Comparison of ENCODE assay signal across 1 cellular context in genomic region chr15:59372352-59373211, GRCh38.
TF ChIP-seq lines count a peak whose summit lies in the region.

Gene MYO1E, minus strand, starts transcription at chr15:59372871. Its CDS starts 371 bp downstream, at chr15:59372500.

TF ChIP-seq in HepG2, 621 proteins besides CTCF, POLR2A, EP300 and RAD21 (continued from another document and continues in another):
- no peak for TF ChIP-seq DZIP1 (CRISPR knock-in tag; IDR thresholded peaks at IDR 0.05)
- 0 out of 2 replicates have a peak, but pooled peaks have one; percentile 56 for TF ChIP-seq ZNF20 (CRISPR knock-in tag; IDR thresholded peaks at IDR 0.05)
- TF ChIP-seq ZNF577 (CRISPR knock-in tag; IDR thresholded peaks at IDR 0.05; ENCODE audit: borderline replicate concordance, low read depth): no peak
- TF ChIP-seq ZNF510 (CRISPR knock-in tag; IDR thresholded peaks at IDR 0.05; ENCODE audit: low read depth): 0 out of 2 replicates have a peak, but pooled peaks have one; percentile 55
- no peak for TF ChIP-seq ZNF251 (CRISPR knock-in tag; IDR thresholded peaks at IDR 0.05)
- TF ChIP-seq ATF7 (IDR thresholded peaks at IDR 0.05): no peak
- no peak for TF ChIP-seq ATF7 (CRISPR knock-in tag; IDR thresholded peaks at IDR 0.05)
- TF ChIP-seq ZNF530 (CRISPR knock-in tag; IDR thresholded peaks at IDR 0.05; ENCODE audit: low read depth): no peak
- no peak for TF ChIP-seq CREBL2 (CRISPR knock-in tag; IDR thresholded peaks at IDR 0.05; ENCODE audit: borderline replicate concordance)
- no peak for TF ChIP-seq ATF6 (CRISPR knock-in tag; conservative IDR thresholded peaks at IDR 0.05)
- peak; percentile 72; the same call in 1 of the 2 replicates for TF ChIP-seq ZNF230 (CRISPR knock-in tag; IDR thresholded peaks at IDR 0.05)
- no peak for TF ChIP-seq ZNF205 (CRISPR knock-in tag; IDR thresholded peaks at IDR 0.05)
- TF ChIP-seq ETV6 (CRISPR knock-in tag; conservative IDR thresholded peaks at IDR 0.05): no peak
- peak; percentile 96 for TF ChIP-seq SRF (IDR thresholded peaks at IDR 0.05; ENCODE audit: low read depth, low read length)
- peak; percentile 64; the same call in 1 of the 2 replicates for TF ChIP-seq ZNF776 (CRISPR knock-in tag; IDR thresholded peaks at IDR 0.05)
- peak; percentile 72 for TF ChIP-seq ZNF777 (CRISPR knock-in tag; IDR thresholded peaks at IDR 0.05)
- TF ChIP-seq PHB2 (IDR thresholded peaks at IDR 0.05; ENCODE audit: partially characterized antibody): no peak
- TF ChIP-seq TFDP1 (CRISPR knock-in tag; IDR thresholded peaks at IDR 0.05; ENCODE audit: borderline replicate concordance): peak; percentile 58; the same call in 1 of the 2 replicates
- peak; percentile 89; the same call in 1 of the 2 replicates for TF ChIP-seq ZBTB4 (CRISPR knock-in tag; IDR thresholded peaks at IDR 0.05; ENCODE audit: borderline replicate concordance)
- TF ChIP-seq ZNF432 (CRISPR knock-in tag; IDR thresholded peaks at IDR 0.05; ENCODE audit: borderline replicate concordance): no peak
- no peak for TF ChIP-seq GPBP1L1 (CRISPR knock-in tag; IDR thresholded peaks at IDR 0.05)
- peak; percentile 88 for TF ChIP-seq ZNF556 (CRISPR knock-in tag; IDR thresholded peaks at IDR 0.05; ENCODE audit: borderline replicate concordance)
- no peak for TF ChIP-seq TCF12 (IDR thresholded peaks at IDR 0.05)
- no peak for TF ChIP-seq TCF12 (CRISPR knock-in tag; IDR thresholded peaks at IDR 0.05)
- TF ChIP-seq FUBP1 (CRISPR knock-in tag; IDR thresholded peaks at IDR 0.05; ENCODE audit: borderline replicate concordance): no peak
- TF ChIP-seq TRAFD1 (CRISPR knock-in tag; IDR thresholded peaks at IDR 0.05; ENCODE audit: borderline replicate concordance): no peak
- peak; percentile 20 for TF ChIP-seq AGO1 (IDR thresholded peaks at IDR 0.05; ENCODE audit: low read depth, low read length, poor library complexity, severe bottlenecking)
- TF ChIP-seq ARNT2 (CRISPR knock-in tag; IDR thresholded peaks at IDR 0.05; ENCODE audit: low read depth): peak; percentile 80; the same call in 1 of the 2 replicates
- no peak for TF ChIP-seq ZC3H4 (CRISPR knock-in tag; IDR thresholded peaks at IDR 0.05; ENCODE audit: borderline replicate concordance)
- peak; percentile 58; the same call in 1 of the 2 replicates for TF ChIP-seq FOXK1 (CRISPR knock-in tag; IDR thresholded peaks at IDR 0.05; ENCODE audit: borderline replicate concordance, low read depth)
- TF ChIP-seq HIC2 (CRISPR knock-in tag; IDR thresholded peaks at IDR 0.05; ENCODE audit: low read depth): no peak
- TF ChIP-seq SMAD3 (CRISPR knock-in tag; IDR thresholded peaks at IDR 0.05): no peak
- peak; percentile 87 for TF ChIP-seq ZNF430 (CRISPR knock-in tag; IDR thresholded peaks at IDR 0.05)
- TF ChIP-seq PAXIP1 (CRISPR knock-in tag; conservative IDR thresholded peaks at IDR 0.05): peak; percentile 30
- peak; percentile 70; the same call in 1 of the 2 replicates for TF ChIP-seq ZNF83 (CRISPR knock-in tag; IDR thresholded peaks at IDR 0.05; ENCODE audit: borderline replicate concordance)
